Comparison of ENCODE assay signal across 19 cellular contexts in genomic region chr16:79264237-79265104, GRCh38.
A peak's percentile ranks its signal among the peaks of the same experiment; 100 is the strongest.
DNase-seq lines count a peak whose midpoint lies in the region; ATAC-seq and TF ChIP-seq lines count a peak whose summit lies in the region.
"Had no signal": no experiment of that assay in that cellular context is flagged by ENCODE, and none has a peak within 500 bp of the region (broad histone marks: within the 10 kb centered on the region; RNA-seq: fewer than 3 reads in every experiment).

No MANE protein-coding gene starts in this region.

- no peak overlapping the region for H3K4me3 ChIP-seq in NB4 (ENCODE audit: low read depth, low read length)
- no peak overlapping the region for H3K4me3 ChIP-seq in SK-N-SH (ENCODE audit: low read depth in 2 of 2, low read length in 1 of 2)
- H3K4me3 ChIP-seq: cardiac muscle cell, dorsolateral prefrontal cortex had no signal

- no peak overlapping the region for H3K4me2 ChIP-seq in SK-N-SH

- H3K9me2 ChIP-seq in SK-N-SH = no peaks in the 10 kb centered on the region

- no peak overlapping the region for H2AFZ ChIP-seq in SK-N-SH (ENCODE audit: low read depth)

- no peaks in the 10 kb centered on the region for H3K27me3 Mint-ChIP-seq in activated CD4-positive, alpha-beta memory T cell treated with anti-CD3 and anti-CD28 coated beads for 36 hours
- H3K27me3 Mint-ChIP-seq in activated CD4-positive, alpha-beta memory T cell treated with anti-CD3 and anti-CD28 coated beads, Interleukin-2, amount 10 ng/mL, durations not matched to agents 7 days and 5 days = no peaks in the 10 kb centered on the region

- H4K20me1 ChIP-seq in SK-N-SH (ENCODE audit: insufficient read depth) = no peaks in the 10 kb centered on the region

- no peak for TF ChIP-seq RAD21 in SK-N-SH (IDR thresholded peaks at IDR 0.05; ENCODE audit: low read length)

- H3K27ac ChIP-seq in caudate nucleus (ENCODE audit: low read depth, low read length) (no peak overlapping the region), SK-N-SH (ENCODE audit: low read depth in 2 of 2, low read length in 1 of 2) (no peak overlapping the region)
- H3K27ac ChIP-seq: C4-2B, cardiac muscle cell, dorsolateral prefrontal cortex had no signal

- no peaks in the 10 kb centered on the region for H3K79me2 ChIP-seq in SK-N-SH (ENCODE audit: insufficient read depth)

- POLR2A ChIA-PET in activated CD4-positive, alpha-beta memory T cell treated with anti-CD3 and anti-CD28 coated beads for 36 hours (lab: Charles Lee) = interaction anchor here (1.0 to 1.5 kb wide), 8 partner anchors 14 to 487 kb away, joined by 3 to 4 read pairs (median 4); no protein-coding TSS in a partner anchor
- POLR2A ChIA-PET in activated CD4-positive, alpha-beta memory T cell treated with anti-CD3 and anti-CD28 coated beads, Interleukin-2, amount 10 ng/mL, durations not matched to agents 7 days and 5 days (lab: Charles Lee) = interaction anchor here (0.8 to 11.7 kb wide), 6 partner anchors 15 to 494 kb away, joined by 3 to 135 read pairs (median 6); partner anchors contain the start of gene MAF
- POLR2A ChIA-PET in SK-N-SH (lab: Yijun Ruan, JAX) = interaction anchor here (0.7 kb wide), 1 partner anchor 920 kb away, joined by 4 read pairs; no protein-coding TSS in a partner anchor

- no peak for TF ChIP-seq EP300 in SK-N-SH (IDR thresholded peaks at IDR 0.05; ENCODE audit: borderline replicate concordance in 1 of 2, low read depth in 1 of 2, low read length in 1 of 2)

- H3K36me3 Mint-ChIP-seq in activated CD4-positive, alpha-beta memory T cell treated with anti-CD3 and anti-CD28 coated beads for 36 hours = peaks cover 2% of the 10 kb centered on the region
- peaks cover 9% of the 10 kb centered on the region for H3K36me3 Mint-ChIP-seq in activated CD4-positive, alpha-beta memory T cell treated with anti-CD3 and anti-CD28 coated beads, Interleukin-2, amount 10 ng/mL, durations not matched to agents 7 days and 5 days (ENCODE audit: low read depth)
- H3K36me3 Mint-ChIP-seq: T-cell had no signal

- H3K9me3 Mint-ChIP-seq in activated CD4-positive, alpha-beta memory T cell treated with anti-CD3 and anti-CD28 coated beads for 36 hours = no peaks in the 10 kb centered on the region
- H3K9me3 Mint-ChIP-seq in activated CD4-positive, alpha-beta memory T cell treated with anti-CD3 and anti-CD28 coated beads, Interleukin-2, amount 10 ng/mL, durations not matched to agents 7 days and 5 days = peaks cover 3% of the 10 kb centered on the region
- H3K9me3 Mint-ChIP-seq: T-cell had no signal

- H3K9me3 ChIP-seq in SK-N-SH = no peaks in the 10 kb centered on the region; the same call in 1 of the 2 replicates

- no peak overlapping the region for H3K9ac ChIP-seq in SK-N-SH

- no peaks in the 10 kb centered on the region for H3K27me3 ChIP-seq in SK-N-SH (ENCODE audit: insufficient read depth)
- H3K27me3 ChIP-seq: cardiac muscle cell had no signal

- TF ChIP-seq CTCF in NB4 (IDR thresholded peaks at IDR 0.05; ENCODE audit: low read depth, low read length) (no peak), SK-N-SH (IDR thresholded peaks at IDR 0.05) (no peak)

- H3K36me3 ChIP-seq in SK-N-SH (replicated peaks in 1 of 2; ENCODE audit: control insufficient read depth in 1 of 2, insufficient read depth in 2 of 2, low read length in 1 of 2) = no peaks in the 10 kb centered on the region
- H3K36me3 ChIP-seq: cardiac muscle cell had no signal

- DNase-seq in activated CD4-positive, alpha-beta memory T cell treated with anti-CD3 and anti-CD28 coated beads for 36 hours = peak; percentile 28
- DNase-seq in activated CD4-positive, alpha-beta memory T cell treated with anti-CD3 and anti-CD28 coated beads, Interleukin-2, amount 10 ng/mL, durations not matched to agents 7 days and 5 days = no peak
- peak; percentile 42 for DNase-seq in NB4 (ENCODE audit: low read depth)
- DNase-seq in cardiac septum (ENCODE audit: low spot score) = peak; percentile 35
- DNase-seq in pons (ENCODE audit: low spot score) = peak; percentile 69
- no peak for DNase-seq in caudate nucleus (lab: John Stamatoyannopoulos, UW)
- DNase-seq in SK-N-SH = no peak
- DNase-seq: activated CD8-positive, alpha-beta memory T cell treated with anti-CD3 and anti-CD28 coated beads, Interleukin-2, amount 50 U/mL, for 48 hours; activated naive CD4-positive, alpha-beta T cell; dorsolateral prefrontal cortex; NCI-H1436; NCI-H2107; NCI-H510A; NK-92 treated with Interleukin-12 subunit alpha and Interleukin-12 subunit beta, amount 100 ng/mL, for 24 hours; T-cell had no signal

- peak overlapping the region; percentile 72 for H3K27ac Mint-ChIP-seq in activated CD4-positive, alpha-beta memory T cell treated with anti-CD3 and anti-CD28 coated beads for 36 hours
- no peak overlapping the region for H3K27ac Mint-ChIP-seq in activated CD4-positive, alpha-beta memory T cell treated with anti-CD3 and anti-CD28 coated beads, Interleukin-2, amount 10 ng/mL, durations not matched to agents 7 days and 5 days
- H3K27ac Mint-ChIP-seq: T-cell had no signal

- H3K4me1 ChIP-seq in SK-N-SH (ENCODE audit: control insufficient read depth in 1 of 2, insufficient read depth in 2 of 2, low read depth in 1 of 2, low read length in 1 of 2) = no peaks in the 10 kb centered on the region

- WGBS in SK-N-SH (ENCODE audit: low lambda C conversion rate) = 25% methylated on average over 6 of the region's 6 CpGs

- CTCF ChIA-PET in activated CD4-positive, alpha-beta memory T cell treated with anti-CD3 and anti-CD28 coated beads for 36 hours (lab: Charles Lee) = interaction anchor here (0.9 to 1.5 kb wide), 3 partner anchors 52 to 494 kb away, joined by 3 to 4 read pairs (median 4); no protein-coding TSS in a partner anchor
- CTCF ChIA-PET in activated CD4-positive, alpha-beta memory T cell treated with anti-CD3 and anti-CD28 coated beads, Interleukin-2, amount 10 ng/mL, durations not matched to agents 7 days and 5 days (lab: Charles Lee) = interaction anchor here (0.9 to 2.2 kb wide), 6 partner anchors 7 to 25 kb away, joined by 3 to 9 read pairs (median 6); no protein-coding TSS in a partner anchor
- CTCF ChIA-PET in SK-N-SH (lab: Yijun Ruan, JAX) = interaction anchor here (0.8 to 1.2 kb wide), 2 partner anchors 56 to 1264 kb away, joined by 3 read pairs; no protein-coding TSS in a partner anchor

- H3K4me3 Mint-ChIP-seq in activated CD4-positive, alpha-beta memory T cell treated with anti-CD3 and anti-CD28 coated beads for 36 hours = peak overlapping the region; percentile 28
- H3K4me3 Mint-ChIP-seq in activated CD4-positive, alpha-beta memory T cell treated with anti-CD3 and anti-CD28 coated beads, Interleukin-2, amount 10 ng/mL, durations not matched to agents 7 days and 5 days = no peak overlapping the region
- H3K4me3 Mint-ChIP-seq: T-cell had no signal

- intact Hi-C loops in activated CD4-positive, alpha-beta memory T cell treated with anti-CD3 and anti-CD28 coated beads for 36 hours (cut with micrococcal nuclease) = loop anchor here (5.0 kb wide), 4 partner anchors 107 to 557 kb away; no protein-coding TSS in a partner anchor
- intact Hi-C loops in cardiac septum (cut with DNase I) = no loop called here

- H3F3A ChIP-seq in SK-N-SH (replicated peaks; ENCODE audit: insufficient read depth) = no peaks in the 10 kb centered on the region

- TF ChIP-seq POLR2A in NB4 (IDR thresholded peaks at IDR 0.05; ENCODE audit: extremely low read depth, insufficient read length) = no peak

- ATAC-seq in HG03565 (IDR thresholded peaks at IDR 0.05; ENCODE audit: unreplicated experiment) = no peak
- ATAC-seq: left lobe of liver, T-cell had no signal

- H3K4me1 Mint-ChIP-seq in activated CD4-positive, alpha-beta memory T cell treated with anti-CD3 and anti-CD28 coated beads for 36 hours (ENCODE audit: low read depth) = peaks cover 83% of the 10 kb centered on the region
- peaks cover 80% of the 10 kb centered on the region for H3K4me1 Mint-ChIP-seq in activated CD4-positive, alpha-beta memory T cell treated with anti-CD3 and anti-CD28 coated beads, Interleukin-2, amount 10 ng/mL, durations not matched to agents 7 days and 5 days

TF ChIP-seq in SK-N-SH, 30 proteins besides CTCF, POLR2A, EP300 and RAD21:
- TF ChIP-seq RFX5 (IDR thresholded peaks at IDR 0.05; ENCODE audit: low read length) (no peak), EZH2phosphoT487 (IDR thresholded peaks at IDR 0.05; ENCODE audit: borderline replicate concordance, low read depth) (no peak), USF2 (IDR thresholded peaks at IDR 0.05; ENCODE audit: borderline replicate concordance, low read depth, low read length) (no peak), MXI1 (IDR thresholded peaks at IDR 0.05; ENCODE audit: low read depth, low read length) (no peak), NRF1 (IDR thresholded peaks at IDR 0.05; ENCODE audit: low read depth, low read length) (no peak), CHD2 (IDR thresholded peaks at IDR 0.05; ENCODE audit: low read length, partially characterized antibody) (no peak), GABPA (IDR thresholded peaks at IDR 0.05; ENCODE audit: low read depth) (no peak), YY1 (IDR thresholded peaks at IDR 0.05; ENCODE audit: low read depth) (no peak), RXRA (IDR thresholded peaks at IDR 0.05; ENCODE audit: borderline replicate concordance, low read depth) (no peak), GATA2 (CRISPR knock-in tag; IDR thresholded peaks at IDR 0.05) (no peak), POLR2AphosphoS5 (IDR thresholded peaks at IDR 0.05; ENCODE audit: low read depth, low read length) (no peak), SIN3A (IDR thresholded peaks at IDR 0.05; ENCODE audit: borderline replicate concordance, low read depth, low read length) (no peak), MAX (IDR thresholded peaks at IDR 0.05; ENCODE audit: low read depth) (no peak)

Comparison
In these comparisons a context has a peak if more than half of its experiments do, and no peak if none do; other contexts are left out.
1. DNase-seq: peak in activated CD4-positive, alpha-beta memory T cell treated with anti-CD3 and anti-CD28 coated beads for 36 hours (single experiment), NB4 (single experiment), cardiac septum (single experiment) and pons (single experiment); none in activated CD4-positive, alpha-beta memory T cell treated with anti-CD3 and anti-CD28 coated beads, Interleukin-2, amount 10 ng/mL, durations not matched to agents 7 days and 5 days (single experiment), caudate nucleus (0 of 61) and SK-N-SH (single experiment).